ENCODE assay signal across 19 cellular contexts in genomic region chr12:3884671-3885070, GRCh38. TPM values are rescaled to one million over a fixed set of nuclear protein-coding genes. Genes with fewer than 3 reads are reported as not detected.
DNase-seq lines count a peak whose midpoint lies in the region; ATAC-seq and TF ChIP-seq lines count a peak whose summit lies in the region.
"Had no signal": no experiment of that assay in that cellular context is flagged by ENCODE, and none has a peak within 500 bp of the region (broad histone marks: within the 10 kb centered on the region; RNA-seq: fewer than 3 reads in every experiment).

No MANE protein-coding gene starts in this region.

- no peaks in the 10 kb centered on the region for H3K9me3 ChIP-seq in breast epithelium
- H3K9me3 ChIP-seq in fibroblast of lung (ENCODE audit: control insufficient read depth, insufficient read depth, low read depth, low read length): no peaks in the 10 kb centered on the region
- no peaks in the 10 kb centered on the region for H3K9me3 ChIP-seq in prostate gland
- no peaks in the 10 kb centered on the region for H3K9me3 ChIP-seq in uterus

- POLR2A ChIA-PET in MCF 10A (lab: Yijun Ruan, JAX): interaction anchor here (0.6 to 4.4 kb wide), 7 partner anchors 9 to 657 kb away, joined by 3 to 28 read pairs (median 14); partner anchors contain the start of gene PARP11

- no peaks in the 10 kb centered on the region for H4K20me1 ChIP-seq in fibroblast of lung (ENCODE audit: control insufficient read depth, extremely low read depth, insufficient read depth, low read length)

- H3K27ac Mint-ChIP-seq in MCF 10A (ENCODE audit: low read depth, unreplicated experiment): no peak overlapping the region
- H3K27ac Mint-ChIP-seq: activated B cell treated with CpG ODN at 0.5 μM for 24 hours; stimulated activated naive B cell treated with anti-CD40 and anti-IgM and Interleukin-4, amounts not matched to agents 10 μg/mL and 1 μg/mL and 100 μg/mL, for 72 hours had no signal

- CTCF ChIA-PET in MCF 10A (lab: Yijun Ruan, JAX): interaction anchor here (0.5 to 11.3 kb wide), 40 partner anchors 9 to 592 kb away, joined by 3 to 220 read pairs (median 4); no protein-coding TSS in a partner anchor

- peaks cover 6% of the 10 kb centered on the region for H3K4me1 Mint-ChIP-seq in MCF 10A (ENCODE audit: insufficient read depth, unreplicated experiment)

- peak overlapping the region; percentile 98 for H3K4me2 ChIP-seq in fibroblast of lung (ENCODE audit: extremely low read depth, insufficient read depth, low read length)

- H3K9ac ChIP-seq in fibroblast of lung (ENCODE audit: insufficient read depth, low read length): no peak overlapping the region

- peaks cover 20% of the 10 kb centered on the region for H3K27me3 Mint-ChIP-seq in MCF 10A (ENCODE audit: insufficient read depth, unreplicated experiment)
- H3K27me3 Mint-ChIP-seq: activated T-helper 17 cell treated with anti-CD3 and anti-CD28 coated beads, Interleukin-2, amount 50 U/mL, for 72 hours had no signal

- H3K36me3 ChIP-seq in breast epithelium (no peaks in the 10 kb centered on the region), fibroblast of lung (ENCODE audit: control insufficient read depth, insufficient read depth, low read length) (no peaks in the 10 kb centered on the region), prostate gland (no peaks in the 10 kb centered on the region), uterus (no peaks in the 10 kb centered on the region)
- H3K36me3 ChIP-seq: cardiac muscle cell had no signal

- WGBS in prostate gland: 82% methylated on average over 6 of the region's 6 CpGs

- no peak for DNase-seq in breast epithelium (ENCODE audit: low spot score in 2 of 2)
- DNase-seq in MCF 10A (ENCODE audit: unreplicated experiment): no peak
- no peak for DNase-seq in fibroblast of lung (ENCODE audit: low read depth in 2 of 2)
- no peak for DNase-seq in prostate gland (ENCODE audit: low spot score)
- DNase-seq in uterus: no peak
- no peak for DNase-seq in ecto neural progenitor cell (ENCODE audit: low spot score)
- DNase-seq: activated B cell treated with CpG ODN at 0.5 μM for 24 hours; GF-D8; NCI-H69; SIG-M5; stimulated activated naive B cell treated with anti-CD40 and anti-IgM and Interleukin-4, amounts not matched to agents 10 μg/mL and 1 μg/mL and 100 μg/mL, for 72 hours; T-helper 2 cell had no signal

- intact Hi-C loops in breast epithelium (cut with DNase I; ENCODE audit: low total_unique reads) (loop anchor here (10.0 kb wide), 1 partner anchor 400 kb away; no protein-coding TSS in a partner anchor), MCF 10A (cut with micrococcal nuclease) (loop anchor here (1.0 to 5.0 kb wide), 5 partner anchors 112 to 643 kb away; no protein-coding TSS in a partner anchor), prostate gland (cut with DNase I) (loop anchor here (5.0 kb wide), 2 partner anchors 153 to 393 kb away; no protein-coding TSS in a partner anchor), uterus (cut with DNase I; ENCODE audit: low total_unique reads) (loop anchor here (10.0 kb wide), 1 partner anchor 150 kb away; no protein-coding TSS in a partner anchor)

- H3K4me1 ChIP-seq in breast epithelium (no peaks in the 10 kb centered on the region), fibroblast of lung (ENCODE audit: control insufficient read depth, extremely low read depth, insufficient read depth, low read length) (no peaks in the 10 kb centered on the region), prostate gland (replicated peaks) (no peaks in the 10 kb centered on the region), uterus (no peaks in the 10 kb centered on the region)

- ATAC-seq in activated CD4-positive, CD25-positive, alpha-beta regulatory T cell treated with anti-CD3 and anti-CD28 coated beads, Interleukin-2, amount 50 U/mL, for 24 hours: no peak
- no peak for ATAC-seq in GM18519 (IDR thresholded peaks at IDR 0.05; ENCODE audit: low FRiP score, unreplicated experiment)
- ATAC-seq: activated T-helper 17 cell treated with anti-CD3 and anti-CD28 coated beads, Interleukin-2, amount 50 U/mL, for 72 hours; esophagus mucosa; stimulated activated naive B cell treated with anti-CD40 and anti-IgM and Interleukin-4, amounts not matched to agents 10 μg/mL and 1 μg/mL and 100 μg/mL, for 72 hours had no signal

- H3K79me2 ChIP-seq in fibroblast of lung (ENCODE audit: control insufficient read depth, insufficient read depth, low read length): no peaks in the 10 kb centered on the region

- H3K4me3 ChIP-seq in breast epithelium (peak overlapping the region; percentile 43 to 58 (median 48)), fibroblast of lung (replicated peaks in 1 of 4; ENCODE audit: control extremely low read depth in 1 of 4, insufficient read depth in 1 of 4, low read depth in 3 of 4, low read length in 4 of 4) (peak overlapping the region in 2 of 4 experiments; percentile 63 to 88), prostate gland (no peak overlapping the region), uterus (no peak overlapping the region)
- H3K4me3 ChIP-seq: cardiac muscle cell, GM12878 had no signal

- TF ChIP-seq CTCF in breast epithelium (IDR thresholded peaks at IDR 0.05): no peak
- TF ChIP-seq CTCF in MCF 10A (IDR thresholded peaks at IDR 0.05; ENCODE audit: unreplicated experiment): no peak
- TF ChIP-seq CTCF in fibroblast of lung (conservative IDR thresholded peaks at IDR 0.05 in 1 of 2, IDR thresholded peaks at IDR 0.05 in 1 of 2; ENCODE audit: low read depth in 1 of 2, low read length in 2 of 2): no peak
- no peak for TF ChIP-seq CTCF in prostate gland (IDR thresholded peaks at IDR 0.05)
- no peak for TF ChIP-seq CTCF in uterus (IDR thresholded peaks at IDR 0.05)

- H3K27me3 ChIP-seq in breast epithelium (no peaks in the 10 kb centered on the region), fibroblast of lung (ENCODE audit: control insufficient read depth, insufficient read depth, low read length) (peaks cover 2% of the 10 kb centered on the region), prostate gland (replicated peaks; ENCODE audit: insufficient read depth) (no peaks in the 10 kb centered on the region), uterus (no peaks in the 10 kb centered on the region)
- H3K27me3 ChIP-seq: cardiac muscle cell had no signal

- peaks cover 6% of the 10 kb centered on the region for H3K36me3 Mint-ChIP-seq in MCF 10A (ENCODE audit: insufficient read depth, unreplicated experiment)
- H3K36me3 Mint-ChIP-seq: CD14-positive monocyte; stimulated activated naive B cell treated with anti-CD40 and anti-IgM and Interleukin-4, amounts not matched to agents 10 μg/mL and 1 μg/mL and 100 μg/mL, for 72 hours had no signal

- H3K27ac ChIP-seq in breast epithelium (peak overlapping the region; percentile 75 to 80), fibroblast of lung (ENCODE audit: insufficient read depth, low read length) (no peak overlapping the region), prostate gland (peak overlapping the region; percentile 28 to 43), uterus (peak overlapping the region; percentile 82 to 88)
- H3K27ac ChIP-seq: cardiac muscle cell had no signal

- H2AFZ ChIP-seq in fibroblast of lung (ENCODE audit: low read length): peak overlapping the region; percentile 59

- no TSS peak for BruUV-seq in MCF 10A (replicated peaks; lab: Mats Ljungman, UMichigan)

- H3K4me3 Mint-ChIP-seq in MCF 10A (ENCODE audit: unreplicated experiment): no peak overlapping the region
- H3K4me3 Mint-ChIP-seq: activated B cell treated with CpG ODN at 0.5 μM for 24 hours had no signal

- H3K9me3 Mint-ChIP-seq in MCF 10A (ENCODE audit: unreplicated experiment): no peaks in the 10 kb centered on the region
- H3K9me3 Mint-ChIP-seq: activated B cell treated with CpG ODN at 0.5 μM for 24 hours; activated T-helper 17 cell treated with anti-CD3 and anti-CD28 coated beads, Interleukin-2, amount 50 U/mL, for 72 hours; CD14-positive monocyte; stimulated activated naive B cell treated with anti-CD40 and anti-IgM and Interleukin-4, amounts not matched to agents 10 μg/mL and 1 μg/mL and 100 μg/mL, for 72 hours had no signal

- TF ChIP-seq POLR2A in breast epithelium (IDR thresholded peaks at IDR 0.05): no peak
- TF ChIP-seq POLR2A in prostate gland (IDR thresholded peaks at IDR 0.05): no peak
- TF ChIP-seq POLR2A in uterus (IDR thresholded peaks at IDR 0.05): no peak

RNA-seq across cellular contexts. Expression of gene PARP11, which starts 11.5 kb away (rescaled TPM):
- 10 to 100 TPM in 1 of 3 donors, 1 to 10 TPM in 2; 6.2 to 12.3 (median 7.5) TPM for total RNA-seq in breast epithelium
- total RNA-seq in MCF 10A (2022): 7.0 and 10.3 TPM in 2 replicates
- total RNA-seq in fibroblast of lung: 5.4 and 6.6 TPM in 2 replicates
- 6.0 and 8.9 TPM in 2 replicates for polyA plus RNA-seq in fibroblast of lung
- 3.8 and 7.2 TPM in 2 replicates for polyA plus RNA-seq in fibroblast of lung (2012)
- polyA minus RNA-seq in fibroblast of lung (ENCODE audit: low replicate concordance): 0.63 and 2.5 TPM in 2 replicates
- total RNA-seq in prostate gland: 10 to 100 TPM; 19.6 to 26.8 TPM
- 10 to 100 TPM in 2 of 4 donors, 1 to 10 TPM in 1, under 1 TPM in 1; 0.77 to 16.4 (median 8.8) TPM for total RNA-seq in uterus

Comparison
In these comparisons a context has a peak if more than half of its experiments do, and no peak if none do; other contexts are left out.
1. H3K4me3 ChIP-seq: peak in breast epithelium (3 of 3); none in prostate gland (0 of 2) and uterus (0 of 2).